ENCODE assay signal across 15 cellular contexts in the genomic region with DNA sequence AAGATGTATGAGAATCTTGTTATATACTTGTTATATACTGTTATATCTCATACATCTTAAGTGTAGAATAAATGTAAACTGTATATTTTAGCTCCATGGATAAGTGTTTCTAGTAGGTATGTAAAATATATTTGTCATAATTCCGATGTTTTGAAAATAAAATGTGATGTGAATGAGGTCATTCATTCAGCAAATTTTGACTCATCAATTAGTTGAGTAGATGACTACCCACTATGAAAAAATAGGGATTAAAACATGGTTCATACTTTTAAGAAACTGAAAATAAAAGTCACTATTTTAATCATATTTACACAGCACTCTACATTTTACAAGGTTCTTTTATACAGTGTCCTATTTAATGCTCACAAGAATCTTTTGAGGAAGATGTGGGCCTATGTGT. TPM values are rescaled to one million over a fixed set of nuclear protein-coding genes. Genes with fewer than 3 reads are reported as not detected.
"Had no signal": no experiment of that assay in that cellular context is flagged by ENCODE, and none has a peak within 500 bp of the region (broad histone marks: within the 10 kb centered on the region; RNA-seq: fewer than 3 reads in every experiment).

No MANE protein-coding gene starts in this region.

- ATAC-seq: activated CD4-positive, alpha-beta T cell treated with anti-CD3 and anti-CD28 coated beads for 36 hours; activated T-cell treated with anti-CD3 and anti-CD28 coated beads, Interleukin-2, amount 50 U/mL, for 72 hours; stimulated activated naive B cell treated with anti-CD40 and anti-IgM and Interleukin-4, amounts not matched to agents 10 μg/mL and 1 μg/mL and 100 μg/mL, for 72 hours had no signal

- H3K4me3 ChIP-seq: ascending aorta, coronary artery, neural progenitor cell, SJCRH30, suprapubic skin, upper lobe of left lung had no signal

- H3K79me2 ChIP-seq: parathyroid adenoma had no signal

- H3K4me2 ChIP-seq: neural progenitor cell had no signal

- H3K27ac ChIP-seq: ascending aorta, coronary artery, neural progenitor cell, parathyroid adenoma, SJCRH30, suprapubic skin had no signal

- H3K9ac ChIP-seq: neural progenitor cell, parathyroid adenoma had no signal

- H2AFZ ChIP-seq: neural progenitor cell, parathyroid adenoma had no signal

- DNase-seq: activated CD4-positive, alpha-beta memory T cell treated with anti-CD3 and anti-CD28 coated beads, Interleukin-2, amount 10 ng/mL, durations not matched to agents 7 days and 5 days; activated CD4-positive, alpha-beta T cell treated with anti-CD3 and anti-CD28 coated beads for 36 hours; activated CD8-positive, alpha-beta memory T cell treated with anti-CD3 and anti-CD28 coated beads, Interleukin-2, amount 50 U/mL, for 4 hours; activated naive CD8-positive, alpha-beta T cell treated with anti-CD3 and anti-CD28 coated beads, Interleukin-2, amount 10 ng/mL, durations not matched to agents 7 days and 5 days; activated T-cell treated with anti-CD3 and anti-CD28 coated beads, Interleukin-2, amount 50 U/mL, for 72 hours; effector memory CD4-positive, alpha-beta T cell; SJCRH30; stimulated activated naive B cell treated with anti-CD40 and anti-IgM and Interleukin-4, amounts not matched to agents 10 μg/mL and 1 μg/mL and 100 μg/mL, for 72 hours; T-helper 9 cell; upper lobe of left lung had no signal

- H3K9me3 ChIP-seq: ascending aorta, SJCRH30, suprapubic skin, upper lobe of left lung had no signal

- H3K36me3 ChIP-seq: ascending aorta, neural progenitor cell, SJCRH30, suprapubic skin, upper lobe of left lung had no signal

- H3K27me3 ChIP-seq: ascending aorta, neural progenitor cell, SJCRH30, suprapubic skin, upper lobe of left lung had no signal

- H3K4me1 ChIP-seq: ascending aorta, neural progenitor cell, parathyroid adenoma, SJCRH30, suprapubic skin, upper lobe of left lung had no signal

RNA-seq across cellular contexts. Expression of a gene that starts 28.4 kb away (rescaled TPM):
- total RNA-seq: activated CD4-positive, alpha-beta memory T cell treated with anti-CD3 and anti-CD28 coated beads, Interleukin-2, amount 10 ng/mL, durations not matched to agents 7 days and 5 days; activated CD4-positive, alpha-beta T cell treated with anti-CD3 and anti-CD28 coated beads for 36 hours; activated naive CD8-positive, alpha-beta T cell treated with anti-CD3 and anti-CD28 coated beads, Interleukin-2, amount 10 ng/mL, durations not matched to agents 7 days and 5 days; activated T-cell treated with anti-CD3 and anti-CD28 coated beads, Interleukin-2, amount 50 U/mL, for 72 hours; SJCRH30 had no signal
